13 cellular contexts compared by ENCODE assay signal in genomic region chr17:81403671-81404534, GRCh38. TPM values are rescaled to one million over a fixed set of nuclear protein-coding genes. Genes with fewer than 3 reads are reported as not detected.
DNase-seq lines count a peak whose midpoint lies in the region; ATAC-seq and TF ChIP-seq lines count a peak whose summit lies in the region.
"Had no signal": no experiment of that assay in that cellular context is flagged by ENCODE, and none has a peak within 500 bp of the region (broad histone marks: within the 10 kb centered on the region; RNA-seq: fewer than 3 reads in every experiment).

No MANE protein-coding gene starts in this region.

- H3K4me3 Mint-ChIP-seq in T-helper 17 cell, result no peak overlapping the region
- H3K4me3 Mint-ChIP-seq: activated T-cell treated with anti-CD3 and anti-CD28 coated beads, Interleukin-2, amount 50 U/mL, for 72 hours; CD14-positive monocyte; T-helper 1 cell treated with Interleukin-12 subunit alpha and Interleukin-12 subunit beta and Interleukin-4 antibody, amounts not matched to agents 30 μg/mL and 1 μg/mL, for 36 hours had no signal

- peaks cover 6% of the 10 kb centered on the region for H3K36me3 ChIP-seq in SJSA1
- H3K36me3 ChIP-seq in psoas muscle (ENCODE audit: insufficient read depth in 1 of 2, low read depth in 1 of 2), result no peaks in the 10 kb centered on the region

- H3K27me3 ChIP-seq in AG04450 (ENCODE audit: control insufficient read depth, insufficient read depth, low read length) (no peaks in the 10 kb centered on the region), SJSA1 (replicated peaks) (no peaks in the 10 kb centered on the region), psoas muscle (ENCODE audit: insufficient read depth in 3 of 3, low read length in 2 of 3) (no peaks in the 10 kb centered on the region)

- intact Hi-C loops in psoas muscle (cut with DNase I), result loop anchor here in 1 of 2 donors (5.0 kb wide), 1 partner anchor 78 kb away; no protein-coding TSS in a partner anchor

- POLR2A ChIA-PET in AG04450 (lab: Yijun Ruan, JAX), result interaction anchor here (0.9 to 1.5 kb wide), 4 partner anchors 10 to 26 kb away, joined by 3 to 13 read pairs (median 4); partner anchors contain the start of gene BAHCC1

- no peak overlapping the region for H3K27ac Mint-ChIP-seq in T-helper 17 cell
- H3K27ac Mint-ChIP-seq: activated T-cell treated with anti-CD3 and anti-CD28 coated beads, Interleukin-2, amount 50 U/mL, for 72 hours; T-helper 1 cell treated with Interleukin-12 subunit alpha and Interleukin-12 subunit beta and Interleukin-4 antibody, amounts not matched to agents 30 μg/mL and 1 μg/mL, for 36 hours had no signal

- peak overlapping the region; percentile 32 for H3K4me3 ChIP-seq in AG04450 (ENCODE audit: low read depth, low read length)
- peak overlapping the region; percentile 17 for H3K4me3 ChIP-seq in SJSA1
- peak overlapping the region; percentile 76 for H3K4me3 ChIP-seq in psoas muscle

- H3K9me3 ChIP-seq in AG04450 (ENCODE audit: control insufficient read depth, insufficient read depth, low read length) (no peaks in the 10 kb centered on the region), SJSA1 (replicated peaks) (no peaks in the 10 kb centered on the region), psoas muscle (no peaks in the 10 kb centered on the region), T-helper 17 cell (ENCODE audit: control insufficient read depth, low read length, poor library complexity, severe bottlenecking) (no peaks in the 10 kb centered on the region)

- peaks cover 4% of the 10 kb centered on the region for H3K36me3 Mint-ChIP-seq in T-helper 17 cell (ENCODE audit: low read depth)

- H3K27ac ChIP-seq in AG04450 (ENCODE audit: low read depth, low read length), result peak overlapping the region; percentile 52
- peak overlapping the region; percentile 80 for H3K27ac ChIP-seq in SJSA1
- H3K27ac ChIP-seq in psoas muscle, result peak overlapping the region; percentile 99

- CTCF ChIA-PET in AG04450 (lab: Charles Lee), result interaction anchor here (0.8 kb wide), 1 partner anchor 26 kb away, joined by 5 read pairs; no protein-coding TSS in a partner anchor

- WGBS in psoas muscle, 3 donors, result 56 to 66% (median 60%) methylated on average over 39 of the region's 39 CpGs

- H3K27me3 Mint-ChIP-seq in T-helper 17 cell, result peaks cover 88% of the 10 kb centered on the region

- H3K4me1 ChIP-seq in SJSA1 (replicated peaks), result peaks cover 60% of the 10 kb centered on the region
- peaks cover 65% of the 10 kb centered on the region for H3K4me1 ChIP-seq in psoas muscle

- no peak for TF ChIP-seq CTCF in AG04450 (IDR thresholded peaks at IDR 0.05; ENCODE audit: low read depth, low read length)
- no peak for TF ChIP-seq CTCF in psoas muscle (IDR thresholded peaks at IDR 0.05)

- ATAC-seq in psoas muscle (no peak), GM18867 (IDR thresholded peaks at IDR 0.05; ENCODE audit: unreplicated experiment) (no peak), GM21786 (IDR thresholded peaks at IDR 0.05; ENCODE audit: unreplicated experiment) (no peak), HG02852 (IDR thresholded peaks at IDR 0.05; ENCODE audit: unreplicated experiment) (no peak), T-helper 17 cell (no peak)
- ATAC-seq: activated T-cell treated with anti-CD3 and anti-CD28 coated beads, Interleukin-2, amount 50 U/mL, for 72 hours had no signal

- peaks cover 11% of the 10 kb centered on the region for H3K4me1 Mint-ChIP-seq in T-helper 17 cell

- DNase-seq in AG04450 (ENCODE audit: low read depth, low spot score) (no peak), SJSA1 (ENCODE audit: low read depth in 1 of 2, low spot score in 2 of 2) (peak in 1 of 2 experiments; percentile 79), foreskin melanocyte (peak; percentile 23), psoas muscle (peak in 1 of 2 donors; percentile 43), T-helper 17 cell (no peak)
- DNase-seq: activated T-cell treated with anti-CD3 and anti-CD28 coated beads, Interleukin-2, amount 50 U/mL, for 72 hours; effector memory CD4-positive, alpha-beta T cell; stimulated activated CD4-positive, alpha-beta T cell treated with anti-CD3 and anti-CD28 coated beads, Interleukin-1b, Interleukin-23, amount 100 ng/mL, for 48 hours had no signal

RNA-seq across cellular contexts. Expression of gene BAHCC1, which starts 8.6 kb away (rescaled TPM):
- polyA plus RNA-seq in AG04450 (2011; rRNA removed), result 1.3 and 2.5 TPM in 2 replicates
- polyA minus RNA-seq in AG04450 (2011; rRNA and poly(A)+ RNA removed), result 3.3 and 6.3 TPM in 2 replicates
- total RNA-seq in SJSA1 (2014; rRNA removed; shearing (Covaris generic)), result 5.7 and 6.6 TPM in 2 replicates
- 10 to 100 TPM in 1 of 4 donors, 1 to 10 TPM in 3; 6.0 to 10.7 (median 7.7) TPM for total RNA-seq in psoas muscle
- 1 to 10 TPM; 2.8 to 6.6 (median 4.1) TPM for polyA plus RNA-seq in psoas muscle
- total RNA-seq in T-helper 17 cell, result under 1 TPM; 0.22 to 0.29 TPM

Comparison
In these comparisons a context has a peak if more than half of its experiments do, and no peak if none do; other contexts are left out.
1. H3K4me3 ChIP-seq: peak in every context shown above with its lines; median percentile 76 in psoas muscle; 32 in AG04450; 17 in SJSA1.